In genomic region chr2:120809151-120809550, GRCh38 we compare ENCODE assay signal across 19 cellular contexts.
A peak's percentile ranks its signal among the peaks of the same experiment; 100 is the strongest.
DNase-seq lines count a peak whose midpoint lies in the region; ATAC-seq and TF ChIP-seq lines count a peak whose summit lies in the region.
"Had no signal": no experiment of that assay in that cellular context is flagged by ENCODE, and none has a peak within 500 bp of the region (broad histone marks: within the 10 kb centered on the region; RNA-seq: fewer than 3 reads in every experiment).

No MANE protein-coding gene starts in this region.

- no peaks in the 10 kb centered on the region for H3K36me3 Mint-ChIP-seq in glutamatergic neuron (ENCODE audit: unreplicated experiment)
- H3K36me3 Mint-ChIP-seq: T-cell had no signal

- H3K27me3 Mint-ChIP-seq in glutamatergic neuron (ENCODE audit: unreplicated experiment): peaks cover 8% of the 10 kb centered on the region

- H3K27ac Mint-ChIP-seq in glutamatergic neuron (ENCODE audit: unreplicated experiment): no peak overlapping the region
- H3K27ac Mint-ChIP-seq: B cell; CD4-positive, alpha-beta T cell; T-cell had no signal

- peaks cover 8% of the 10 kb centered on the region for H3K9me3 Mint-ChIP-seq in glutamatergic neuron (ENCODE audit: unreplicated experiment)
- H3K9me3 Mint-ChIP-seq: CD4-positive, alpha-beta T cell; T-cell had no signal

- peaks cover 14% of the 10 kb centered on the region for H3K4me1 Mint-ChIP-seq in glutamatergic neuron (ENCODE audit: low read depth, unreplicated experiment)
- H3K4me1 Mint-ChIP-seq: B cell, T-cell had no signal

- peak overlapping the region; percentile 30 for H3K4me3 Mint-ChIP-seq in glutamatergic neuron (ENCODE audit: unreplicated experiment)
- H3K4me3 Mint-ChIP-seq: B cell; CD4-positive, alpha-beta T cell; T-cell had no signal

- peak; percentile 41 for DNase-seq in ELR (ENCODE audit: low read depth)
- DNase-seq in RPMI7951 (ENCODE audit: low read depth): peak; percentile 21
- no peak for DNase-seq in glutamatergic neuron
- no peak for DNase-seq in SW 1271 (lab: John Stamatoyannopoulos, UW)
- DNase-seq: Caco-2; CD4-positive, alpha-beta T cell; GOT3; NCI-H1105; NCI-H1694; NCI-H510A; NCI-H748 treated with DMSO at 0.1 percent for 48 hours; NK-92 treated with Interleukin-12 subunit alpha and Interleukin-12 subunit beta, amount 100 ng/mL, for 24 hours; Right ventricle myocardium superior; SK-N-SH; T-cell had no signal

- TF ChIP-seq CTCF in glutamatergic neuron (IDR thresholded peaks at IDR 0.05; ENCODE audit: partially characterized antibody, unreplicated experiment): no peak

- ATAC-seq in HG03045 (IDR thresholded peaks at IDR 0.05; ENCODE audit: unreplicated experiment) (no peak), HG03097 (IDR thresholded peaks at IDR 0.05; ENCODE audit: low FRiP score, unreplicated experiment) (no peak), GM21825 (IDR thresholded peaks at IDR 0.05; ENCODE audit: unreplicated experiment) (no peak)
- ATAC-seq: T-cell had no signal

Comparison
In these comparisons a context has a peak if more than half of its experiments do, and no peak if none do; other contexts are left out.
1. DNase-seq: peak in ELR (single experiment) and RPMI7951 (single experiment); none in glutamatergic neuron (single experiment) and SW 1271 (0 of 2).